11 cellular contexts compared by ENCODE assay signal in the genomic region with DNA sequence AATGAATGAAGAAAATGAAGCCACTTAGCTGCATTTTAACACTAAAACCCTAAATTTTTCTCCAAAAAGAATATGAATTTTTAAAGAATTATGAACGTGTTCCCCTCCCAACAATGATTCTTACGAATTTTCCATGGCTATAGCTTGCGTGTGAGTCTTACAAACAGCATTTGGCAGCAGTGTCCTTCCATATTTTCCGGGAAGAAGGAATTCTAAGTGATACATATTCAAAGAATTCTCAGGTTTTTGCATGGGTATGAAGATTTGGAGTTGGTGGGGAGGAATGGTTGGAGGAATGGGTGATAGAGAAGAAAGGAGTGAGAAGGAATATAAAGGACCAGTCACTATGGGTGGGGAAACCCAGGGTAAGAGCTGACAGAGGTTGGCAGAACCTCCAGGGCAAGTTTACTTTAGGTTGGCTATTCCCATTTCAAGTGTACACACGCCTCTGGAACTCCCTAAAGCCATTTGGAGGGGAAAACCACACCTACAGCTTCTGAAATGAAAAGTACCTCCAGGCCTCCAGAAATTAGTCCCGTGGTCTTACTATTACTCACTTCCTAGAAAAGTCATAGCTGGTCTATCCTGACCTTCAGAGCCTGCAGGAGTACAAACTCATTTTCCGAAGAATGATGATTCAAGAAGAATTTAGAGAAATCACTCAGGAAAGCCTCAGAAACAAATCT.
DNase-seq lines count a peak whose midpoint lies in the region; ATAC-seq, FAIRE-seq and TF ChIP-seq lines count a peak whose summit lies in the region.
"Had no signal": no experiment of that assay in that cellular context is flagged by ENCODE, and none has a peak within 500 bp of the region (broad histone marks: within the 10 kb centered on the region; RNA-seq: fewer than 3 reads in every experiment).

No MANE protein-coding gene starts in this region.

- TF ChIP-seq CTCF in SK-N-SH (IDR thresholded peaks at IDR 0.05) (no peak), fibroblast of the aortic adventitia (IDR thresholded peaks at IDR 0.05; ENCODE audit: insufficient read depth, low read length) (no peak), D721Med (IDR thresholded peaks at IDR 0.05; ENCODE audit: insufficient read depth, missing control alignments) (no peak)

- no peak for TF ChIP-seq RAD21 in SK-N-SH (IDR thresholded peaks at IDR 0.05; ENCODE audit: low read length)

- peak in 1 of 2 experiments; percentile 84; a peak in 2 of 4 replicates for TF ChIP-seq EP300 in SK-N-SH (IDR thresholded peaks at IDR 0.05; ENCODE audit: borderline replicate concordance in 1 of 2, low read depth in 1 of 2, low read length in 1 of 2)

- no peak overlapping the region for H2AFZ ChIP-seq in SK-N-SH (ENCODE audit: low read depth)

- ATAC-seq in HG02870 (IDR thresholded peaks at IDR 0.05; ENCODE audit: unreplicated experiment) = no peak

- peaks cover 0 to 14% of the 10 kb centered on the region in 2 experiments; a peak in 3 of 4 replicates for H3K4me1 ChIP-seq in SK-N-SH (ENCODE audit: control insufficient read depth in 1 of 2, insufficient read depth in 2 of 2, low read depth in 1 of 2, low read length in 1 of 2)

- H3K4me3 ChIP-seq in SK-N-SH (ENCODE audit: low read depth in 2 of 2, low read length in 1 of 2) = no peak overlapping the region
- no peak overlapping the region for H3K4me3 ChIP-seq in fibroblast of the aortic adventitia (ENCODE audit: low read depth, low read length)

- peak overlapping the region; percentile 69 for H3K9ac ChIP-seq in SK-N-SH

- no peaks in the 10 kb centered on the region for H3K79me2 ChIP-seq in SK-N-SH (ENCODE audit: insufficient read depth)

- CTCF ChIA-PET in SK-N-SH (lab: Yijun Ruan, JAX) = no interaction called here

- 17% methylated on average over 7 of the region's 7 CpGs for WGBS in SK-N-SH (ENCODE audit: low lambda C conversion rate)

- no peaks in the 10 kb centered on the region for H3K9me3 ChIP-seq in SK-N-SH

- no peaks in the 10 kb centered on the region for H4K20me1 ChIP-seq in SK-N-SH (ENCODE audit: insufficient read depth)

- FAIRE-seq in D721Med (lab: Jason Lieb, UNC) = no peak

- peaks cover 69% of the 10 kb centered on the region for H3F3A ChIP-seq in SK-N-SH (replicated peaks; ENCODE audit: insufficient read depth)

- H3K36me3 ChIP-seq in SK-N-SH (replicated peaks in 1 of 2; ENCODE audit: control insufficient read depth in 1 of 2, insufficient read depth in 2 of 2, low read length in 1 of 2) = peaks cover 0 to 6% of the 10 kb centered on the region in 2 experiments

- POLR2A ChIA-PET in SK-N-SH (lab: Yijun Ruan, JAX) = no interaction called here

- H3K4me2 ChIP-seq in SK-N-SH = peak overlapping the region; percentile 57

- no peaks in the 10 kb centered on the region for H3K27me3 ChIP-seq in SK-N-SH (ENCODE audit: insufficient read depth)

- peak; percentile 24 for DNase-seq in stimulated activated CD4-positive, alpha-beta T cell treated with anti-CD3 and anti-CD28 coated beads, Interleukin-15, amount 100 ng/mL, for 24 hours
- DNase-seq in stimulated activated CD4-positive, alpha-beta T cell treated with anti-CD3 and anti-CD28 coated beads, Interleukin-4, amount 100 ng/mL, for 1 hour = no peak
- no peak for DNase-seq in SK-N-SH
- DNase-seq in fibroblast of the aortic adventitia (ENCODE audit: low read depth) = peak; percentile 73
- no peak for DNase-seq in D721Med (ENCODE audit: insufficient read length, low spot score)
- no peak for DNase-seq in NCI-H510A treated with DMSO at 0.1 percent for 48 hours (lab: John Stamatoyannopoulos, UW)
- DNase-seq in occipital lobe (lab: John Stamatoyannopoulos, UW) = no peak
- DNase-seq: COR-L47, midbrain had no signal

- H3K27ac ChIP-seq in SK-N-SH (ENCODE audit: low read depth in 2 of 2, low read length in 1 of 2) = peak overlapping the region; percentile 81 to 98; a peak in 3 of 4 replicates
- H3K27ac ChIP-seq: HL-60 had no signal

- no peaks in the 10 kb centered on the region for H3K9me2 ChIP-seq in SK-N-SH

TF ChIP-seq in SK-N-SH, 30 proteins besides CTCF, POLR2A, EP300 and RAD21:
- peak; percentile 69 for TF ChIP-seq POLR2AphosphoS5 (IDR thresholded peaks at IDR 0.05; ENCODE audit: low read depth, low read length)
- peak; percentile 75; the same call in 1 of the 2 replicates for TF ChIP-seq FOXM1 (IDR thresholded peaks at IDR 0.05; ENCODE audit: low read depth)
- peak; percentile 49 for TF ChIP-seq NFIC (IDR thresholded peaks at IDR 0.05; ENCODE audit: borderline replicate concordance)
- no peak for TF ChIP-seq TAF1 (IDR thresholded peaks at IDR 0.05; ENCODE audit: borderline replicate concordance, low read depth, low read length)
- no peak for TF ChIP-seq RCOR1 (IDR thresholded peaks at IDR 0.05; ENCODE audit: low read length)
- peak; percentile 52; the same call in 1 of the 2 replicates for TF ChIP-seq PBX3 (IDR thresholded peaks at IDR 0.05)
- no peak for TF ChIP-seq YY1 (IDR thresholded peaks at IDR 0.05; ENCODE audit: low read depth)
- peak; percentile 68 for TF ChIP-seq JUND (IDR thresholded peaks at IDR 0.05)
- TF ChIP-seq TEAD4 (IDR thresholded peaks at IDR 0.05; ENCODE audit: borderline replicate concordance, insufficient read depth) = peak; percentile 31; the same call in 1 of the 2 replicates
- peak; percentile 71 for TF ChIP-seq FOSL2 (IDR thresholded peaks at IDR 0.05; ENCODE audit: borderline replicate concordance, low read depth)
- no peak for TF ChIP-seq GABPA (IDR thresholded peaks at IDR 0.05; ENCODE audit: low read depth)
- TF ChIP-seq TCF12 (IDR thresholded peaks at IDR 0.05) = peak; percentile 75
- peak; percentile 60; the same call in 1 of the 2 replicates for TF ChIP-seq RXRA (IDR thresholded peaks at IDR 0.05; ENCODE audit: borderline replicate concordance, low read depth)
TF ChIP-seq in SK-N-SH: peak in this region for 9.

Comparison
In these comparisons a context has a peak if more than half of its experiments do, and no peak if none do; other contexts are left out.
1. DNase-seq: peak in stimulated activated CD4-positive, alpha-beta T cell treated with anti-CD3 and anti-CD28 coated beads, Interleukin-15, amount 100 ng/mL, for 24 hours (single experiment) and fibroblast of the aortic adventitia (single experiment); none in stimulated activated CD4-positive, alpha-beta T cell treated with anti-CD3 and anti-CD28 coated beads, Interleukin-4, amount 100 ng/mL, for 1 hour (single experiment), SK-N-SH (single experiment), D721Med (single experiment), NCI-H510A treated with DMSO at 0.1 percent for 48 hours (single experiment) and occipital lobe (single experiment).